Comparison of ENCODE assay signal across 8 cellular contexts in genomic region chr6:28943223-28943556, GRCh38. TPM values are rescaled to one million over a fixed set of nuclear protein-coding genes. Genes with fewer than 3 reads are reported as not detected.
A peak's percentile ranks its signal among the peaks of the same experiment; 100 is the strongest.
DNase-seq lines count a peak whose midpoint lies in the region; ATAC-seq and TF ChIP-seq lines count a peak whose summit lies in the region.

No MANE protein-coding gene starts in this region.

- no peaks in the 10 kb centered on the region for H4K20me1 ChIP-seq in MM.1S (ENCODE audit: insufficient read depth, low read length)
- no peaks in the 10 kb centered on the region for H4K20me1 ChIP-seq in osteoblast (ENCODE audit: insufficient read depth, low read length)

- H3K9ac ChIP-seq in MM.1S (ENCODE audit: low read length) = no peak overlapping the region

- DNase-seq in DMS53 (lab: John Stamatoyannopoulos, UW) (peak; percentile 64), MM.1S (no peak), coronary artery (ENCODE audit: low spot score) (no peak), osteoblast (ENCODE audit: insufficient read length, low spot score, missing footprints) (no peak), H4 (ENCODE audit: low spot score) (no peak), NCI-H1417 treated with DMSO at 0.1 percent for 48 hours (lab: John Stamatoyannopoulos, UW) (no peak)

- H2AFZ ChIP-seq in MM.1S (ENCODE audit: low read length) (no peak overlapping the region), osteoblast (ENCODE audit: low read length) (no peak overlapping the region)

- ATAC-seq in HG03097 (IDR thresholded peaks at IDR 0.05; ENCODE audit: low FRiP score, unreplicated experiment) (no peak), GM19395 (IDR thresholded peaks at IDR 0.05; ENCODE audit: unreplicated experiment) (no peak)

- H3K79me2 ChIP-seq in MM.1S (ENCODE audit: low read length) = no peaks in the 10 kb centered on the region
- H3K79me2 ChIP-seq in osteoblast (ENCODE audit: insufficient read depth, low read length) = no peaks in the 10 kb centered on the region

- H3K27me3 ChIP-seq in MM.1S (replicated peaks; ENCODE audit: insufficient read depth, low read length) (0 out of 2 replicates have a peak, but pooled peaks cover 21% of the 10 kb centered on the region), osteoblast (ENCODE audit: insufficient read depth, low read length) (no peaks in the 10 kb centered on the region)

- no peaks in the 10 kb centered on the region for H3K9me3 ChIP-seq in MM.1S (replicated peaks; ENCODE audit: insufficient read depth, low read length)
- H3K9me3 ChIP-seq in osteoblast (ENCODE audit: low read depth, low read length) = no peaks in the 10 kb centered on the region

- peak overlapping the region; percentile 61 for H3K4me2 ChIP-seq in MM.1S (ENCODE audit: low read depth, low read length)
- H3K4me2 ChIP-seq in osteoblast (ENCODE audit: insufficient read depth, low read length) = peak overlapping the region; percentile 85

- no peak overlapping the region for H3K27ac ChIP-seq in MM.1S (ENCODE audit: low read length)
- H3K27ac ChIP-seq in coronary artery = peak overlapping the region in 1 of 2 donors; percentile 78
- no peak overlapping the region for H3K27ac ChIP-seq in osteoblast (ENCODE audit: low read depth, low read length)

- TF ChIP-seq CTCF in MM.1S (IDR thresholded peaks at IDR 0.05; ENCODE audit: low read length) = no peak
- TF ChIP-seq CTCF in coronary artery (IDR thresholded peaks at IDR 0.05) = no peak
- TF ChIP-seq CTCF in osteoblast (IDR thresholded peaks at IDR 0.05; ENCODE audit: extremely low read depth, low read depth, low read length) = no peak

- H3K36me3 ChIP-seq in MM.1S (replicated peaks; ENCODE audit: insufficient read depth, low read length) (no peaks in the 10 kb centered on the region), osteoblast (ENCODE audit: insufficient read depth, low read length) (no peaks in the 10 kb centered on the region)

- H3K4me3 ChIP-seq in MM.1S (ENCODE audit: low read length) (peak overlapping the region; percentile 60), coronary artery (peak overlapping the region; percentile 67), osteoblast (ENCODE audit: insufficient read depth, low read length) (peak overlapping the region; percentile 75)

- H3K9me2 ChIP-seq in MM.1S (replicated peaks; ENCODE audit: insufficient read depth, low read length) = no peaks in the 10 kb centered on the region

- H3F3A ChIP-seq in MM.1S (ENCODE audit: insufficient read depth, low read length) = peaks cover 14% of the 10 kb centered on the region; the same call in 1 of the 2 replicates

- H3K4me1 ChIP-seq in MM.1S (ENCODE audit: low read length) (peaks cover 14% of the 10 kb centered on the region; the same call in 1 of the 2 replicates), osteoblast (ENCODE audit: insufficient read depth, low read length) (peaks cover 10% of the 10 kb centered on the region)

RNA-seq across cellular contexts. Expression of gene TRIM27, which starts 19.4 kb away (rescaled TPM):
- total RNA-seq in osteoblast = 53.6 and 63.6 TPM in 2 replicates
- total RNA-seq in H4 (2014; rRNA removed; shearing (Covaris generic)) = 66.8 and 72.7 TPM in 2 replicates
